8 cellular contexts compared by ENCODE assay signal in genomic region chr11:8717876-8718753, GRCh38. TPM values are rescaled to one million over a fixed set of nuclear protein-coding genes. Genes with fewer than 3 reads are reported as not detected.
DNase-seq lines count a peak whose midpoint lies in the region; ATAC-seq, FAIRE-seq and TF ChIP-seq lines count a peak whose summit lies in the region.

No MANE protein-coding gene starts in this region.

- ATAC-seq in left cardiac atrium (peak; percentile 61 to 72), GM18502 (IDR thresholded peaks at IDR 0.05; ENCODE audit: poor library complexity, unreplicated experiment) (no peak), HG02973 (IDR thresholded peaks at IDR 0.05; ENCODE audit: unreplicated experiment) (no peak), HG03025 (IDR thresholded peaks at IDR 0.05; ENCODE audit: low FRiP score, unreplicated experiment) (no peak), GM21381 (IDR thresholded peaks at IDR 0.05; ENCODE audit: unreplicated experiment) (no peak)

- H3K9ac ChIP-seq in SU-DHL-6 (ENCODE audit: low read length) (no peak overlapping the region), smooth muscle cell (ENCODE audit: low read depth) (peak overlapping the region; percentile 88)

- H3K4me1 ChIP-seq in smooth muscle cell (ENCODE audit: low read depth) = peaks cover 50% of the 10 kb centered on the region

- peak overlapping the region; percentile 23 for H2AFZ ChIP-seq in SU-DHL-6 (ENCODE audit: low read depth, low read length, severe bottlenecking)
- H2AFZ ChIP-seq in smooth muscle cell (ENCODE audit: low read depth) = no peak overlapping the region

- intact Hi-C loops in left cardiac atrium (cut with DNase I) = loop anchor here in 1 of 2 donors (5.0 kb wide), 1 partner anchor 59 kb away; no protein-coding TSS in a partner anchor

- H3F3A ChIP-seq in SU-DHL-6 (ENCODE audit: insufficient read depth) (no peaks in the 10 kb centered on the region), smooth muscle cell (ENCODE audit: low read depth) (peaks cover 38% of the 10 kb centered on the region)

- H3K36me3 ChIP-seq in SU-DHL-6 (ENCODE audit: low read length) (no peaks in the 10 kb centered on the region), smooth muscle cell (ENCODE audit: low read depth) (no peaks in the 10 kb centered on the region)

- TF ChIP-seq CTCF in SU-DHL-6 (IDR thresholded peaks at IDR 0.05; ENCODE audit: insufficient read depth, low read length, poor library complexity, severe bottlenecking) = no peak
- TF ChIP-seq CTCF in smooth muscle cell (IDR thresholded peaks at IDR 0.05; ENCODE audit: borderline replicate concordance, insufficient read depth, poor library complexity, severe bottlenecking) = no peak

- WGBS in smooth muscle cell (ENCODE audit: low lambda C conversion rate) = 22% methylated on average over 11 of the region's 11 CpGs

- H3K27ac ChIP-seq in SU-DHL-6 (ENCODE audit: low read depth, low read length) (no peak overlapping the region), smooth muscle cell (ENCODE audit: low read depth) (peak overlapping the region; percentile 98)

- peak; percentile 57 for DNase-seq in H54 (ENCODE audit: insufficient read length, low spot score)
- peak; percentile 59 for DNase-seq in left cardiac atrium
- peak; percentile 45 for DNase-seq in smooth muscle cell (lab: John Stamatoyannopoulos, UW; ENCODE audit: unreplicated experiment)

- no peak for TF ChIP-seq POLR2A in H54 (IDR thresholded peaks at IDR 0.05; ENCODE audit: low read depth, low read length)

- no peaks in the 10 kb centered on the region for H3K79me2 ChIP-seq in SU-DHL-6 (ENCODE audit: insufficient read depth, low read length)
- peaks cover 15% of the 10 kb centered on the region for H3K79me2 ChIP-seq in smooth muscle cell (ENCODE audit: low read depth)

- no peak overlapping the region for H3K4me3 ChIP-seq in SU-DHL-6 (ENCODE audit: insufficient read depth, low read length, poor library complexity, severe bottlenecking)
- peak overlapping the region; percentile 21 for H3K4me3 ChIP-seq in smooth muscle cell

- FAIRE-seq in H54 (lab: Jason Lieb, UNC) = no peak

- H3K9me3 ChIP-seq in SU-DHL-6 (ENCODE audit: insufficient read depth, low read length) (no peaks in the 10 kb centered on the region), smooth muscle cell (replicated peaks; ENCODE audit: low read depth) (no peaks in the 10 kb centered on the region)

- H3K4me2 ChIP-seq in SU-DHL-6 (ENCODE audit: low read depth, low read length, poor library complexity, severe bottlenecking) (no peak overlapping the region), smooth muscle cell (peak overlapping the region; percentile 80)

- H3K27me3 ChIP-seq in SU-DHL-6 (ENCODE audit: low read length) (no peaks in the 10 kb centered on the region), smooth muscle cell (ENCODE audit: low read depth) (no peaks in the 10 kb centered on the region)

- H4K20me1 ChIP-seq in SU-DHL-6 (ENCODE audit: low read depth, low read length) = no peaks in the 10 kb centered on the region
- H4K20me1 ChIP-seq in smooth muscle cell (ENCODE audit: low read depth) = peaks cover 23% of the 10 kb centered on the region

- no peaks in the 10 kb centered on the region for H3K9me2 ChIP-seq in SU-DHL-6 (replicated peaks; ENCODE audit: insufficient read depth, low read length)

RNA-seq across cellular contexts. Expression of gene RPL27A, which starts 35.5 kb away (rescaled TPM):
- 100 to 1,000 TPM; 577 to 727 TPM for total RNA-seq in left cardiac atrium
- total RNA-seq in smooth muscle cell = 731 and 1,140 TPM in 2 replicates
- polyA plus RNA-seq in smooth muscle cell = 817 and 878 TPM in 2 replicates

RNA-seq across cellular contexts. Expression of gene TRIM66, which starts 35.6 kb away (rescaled TPM):
- total RNA-seq in left cardiac atrium (1 to 10 TPM; 2.3 to 3.2 TPM), smooth muscle cell (5.8 and 7.1 TPM in 2 replicates)
- polyA plus RNA-seq in smooth muscle cell = 0.24 and 0.93 TPM in 2 replicates

Comparison
In these comparisons a context has a peak if more than half of its experiments do, and no peak if none do; other contexts are left out.
1. ATAC-seq: peak in left cardiac atrium (2 of 2); none in GM18502 (single experiment), HG02973 (single experiment), HG03025 (single experiment) and GM21381 (single experiment).
2. Peak in every context shown above with its lines, with median percentiles within 50 percentile points of each other: DNase-seq.